Comparison of ENCODE assay signal across 30 cellular contexts in the genomic region with DNA sequence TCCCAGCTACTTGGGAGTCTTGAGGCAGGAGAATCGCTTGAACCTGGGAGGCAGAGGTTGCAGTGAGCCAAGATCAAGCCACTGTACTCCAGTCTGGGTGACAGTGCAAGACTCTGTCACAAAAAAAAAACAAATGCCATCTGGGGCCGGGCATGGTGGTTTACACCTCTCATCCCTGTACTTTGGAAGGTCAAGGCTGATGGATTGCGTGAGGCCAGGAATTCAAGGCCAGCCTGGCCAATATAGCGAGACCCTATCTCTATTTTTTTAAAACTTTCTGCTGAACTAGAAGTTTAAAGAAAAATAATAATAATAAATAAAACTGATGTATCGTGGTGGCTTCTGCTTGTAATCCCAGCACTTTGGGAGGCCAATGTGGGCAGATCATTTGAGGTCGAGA.
"Had no signal": no experiment of that assay in that cellular context is flagged by ENCODE, and none has a peak within 500 bp of the region (broad histone marks: within the 10 kb centered on the region; RNA-seq: fewer than 3 reads in every experiment).

No MANE protein-coding gene starts in this region.

- H3K27me3 Mint-ChIP-seq: activated B cell treated with CpG ODN at 0.5 μM for 24 hours; activated naive CD4-positive, alpha-beta T cell treated with anti-CD3 and anti-CD28 coated beads, Interleukin-2, amount 10 ng/mL, durations not matched to agents 7 days and 5 days; activated naive CD8-positive, alpha-beta T cell treated with anti-CD3 and anti-CD28 coated beads, Interleukin-2, amount 10 ng/mL, durations not matched to agents 7 days and 5 days; activated T-cell treated with anti-CD3 and anti-CD28 coated beads, Interleukin-2, amount 50 U/mL, for 24 hours; T-cell had no signal

- H3K4me3 Mint-ChIP-seq: activated B cell treated with CpG ODN at 0.5 μM for 24 hours; activated naive CD4-positive, alpha-beta T cell treated with anti-CD3 and anti-CD28 coated beads, Interleukin-2, amount 10 ng/mL, durations not matched to agents 7 days and 5 days; activated T-cell treated with anti-CD3 and anti-CD28 coated beads, Interleukin-2, amount 50 U/mL, for 24 hours; activated T-cell treated with anti-CD3 and anti-CD28 coated beads, Interleukin-2, amount 50 U/mL, for 72 hours; brain; T-cell; T-helper 1 cell treated with Interleukin-12 subunit alpha and Interleukin-12 subunit beta and Interleukin-4 antibody, amounts not matched to agents 30 μg/mL and 1 μg/mL, for 36 hours had no signal

- H3K4me3 ChIP-seq: ascending aorta, breast epithelium, cardiac muscle cell, colonic mucosa had no signal

- H3K36me3 ChIP-seq: ascending aorta, breast epithelium, cardiac muscle cell, colonic mucosa, WERI-Rb-1 had no signal

- FAIRE-seq: frontal cortex had no signal

- H3K27ac Mint-ChIP-seq: activated B cell treated with CpG ODN at 0.5 μM for 24 hours; activated T-cell treated with anti-CD3 and anti-CD28 coated beads, Interleukin-2, amount 50 U/mL, for 24 hours; activated T-cell treated with anti-CD3 and anti-CD28 coated beads, Interleukin-2, amount 50 U/mL, for 72 hours; brain; T-helper 1 cell treated with Interleukin-12 subunit alpha and Interleukin-12 subunit beta and Interleukin-4 antibody, amounts not matched to agents 30 μg/mL and 1 μg/mL, for 36 hours had no signal

- DNase-seq: activated B cell treated with CpG ODN at 0.5 μM for 24 hours; activated CD4-positive, alpha-beta T cell treated with anti-CD3 and anti-CD28 coated beads for 48 hours; activated CD4-positive, alpha-beta T cell treated with anti-CD3 and anti-CD28 coated beads, Interleukin-2, amount 50 U/mL, for 1 hour; activated CD4-positive, alpha-beta T cell treated with anti-CD3 and anti-CD28 coated beads, Interleukin-2, amount 50 U/mL, for 48 hours; activated CD8-positive, alpha-beta memory T cell treated with anti-CD3 and anti-CD28 coated beads, Interleukin-2, amount 50 U/mL, for 48 hours; activated gamma-delta T cell; activated naive CD4-positive, alpha-beta T cell; activated T-cell treated with anti-CD3 and anti-CD28 coated beads for 4 hours; activated T-cell treated with anti-CD3 and anti-CD28 coated beads, Interleukin-2, amount 50 U/mL, for 24 hours; activated T-cell treated with anti-CD3 and anti-CD28 coated beads, Interleukin-2, amount 50 U/mL, for 72 hours; central memory CD4-positive, alpha-beta T cell; cerebellar nuclear complex; effector CD8-positive, alpha-beta T cell; foreskin fibroblast; head of caudate nucleus; T1000; WERI-Rb-1 had no signal

- H3K27ac ChIP-seq: ascending aorta, breast epithelium, cardiac muscle cell, colonic mucosa, WERI-Rb-1 had no signal

- H3K9me3 ChIP-seq: ascending aorta, breast epithelium, colonic mucosa had no signal

- H3K4me1 Mint-ChIP-seq: activated B cell treated with CpG ODN at 0.5 μM for 24 hours, brain had no signal

- H3K27me3 ChIP-seq: ascending aorta, breast epithelium, cardiac muscle cell, colonic mucosa had no signal

- ATAC-seq: activated CD4-positive, CD25-positive, alpha-beta regulatory T cell treated with anti-CD3 and anti-CD28 coated beads, Interleukin-2, amount 50 U/mL, for 24 hours; activated naive CD4-positive, alpha-beta T cell treated with anti-CD3 and anti-CD28 coated beads, Interleukin-2, amount 50 U/mL, for 72 hours; activated T-cell treated with anti-CD3 and anti-CD28 coated beads, Interleukin-2, amount 50 U/mL, for 72 hours; esophagus mucosa; T-cell had no signal

- H3K4me1 ChIP-seq: ascending aorta, breast epithelium, colonic mucosa had no signal

- H3K36me3 Mint-ChIP-seq: activated naive CD4-positive, alpha-beta T cell treated with anti-CD3 and anti-CD28 coated beads, Interleukin-2, amount 10 ng/mL, durations not matched to agents 7 days and 5 days; activated naive CD4-positive, alpha-beta T cell treated with anti-CD3 and anti-CD28 coated beads, Interleukin-2, amount 50 U/mL, for 72 hours; activated naive CD8-positive, alpha-beta T cell treated with anti-CD3 and anti-CD28 coated beads, Interleukin-2, amount 10 ng/mL, durations not matched to agents 7 days and 5 days; brain; T-cell had no signal
